8 cellular contexts compared by ENCODE assay signal in genomic region chr6:37314803-37315515, GRCh38. TPM values are rescaled to one million over a fixed set of nuclear protein-coding genes. Genes with fewer than 3 reads are reported as not detected.
DNase-seq lines count a peak whose midpoint lies in the region; ATAC-seq, FAIRE-seq and TF ChIP-seq lines count a peak whose summit lies in the region.

No MANE protein-coding gene starts in this region.

- WGBS in A549 (ENCODE audit: missing lambda C conversion rate), result 62% methylated on average over 11 of the region's 11 CpGs
- 66% methylated on average over 11 of the region's 11 CpGs for WGBS in hepatocyte (ENCODE audit: low lambda C conversion rate, missing lambda C conversion rate)

- no peaks in the 10 kb centered on the region for H3K79me2 ChIP-seq in hepatocyte

- H3K9me3 ChIP-seq in A549, result no peaks in the 10 kb centered on the region
- no peaks in the 10 kb centered on the region for H3K9me3 ChIP-seq in hepatocyte (ENCODE audit: low read depth)

- no peaks in the 10 kb centered on the region for H4K20me1 ChIP-seq in hepatocyte (ENCODE audit: insufficient read depth, poor library complexity, severe bottlenecking)

- TF ChIP-seq POLR2A in A549 (IDR thresholded peaks at IDR 0.05; ENCODE audit: low read length), result no peak

- ATAC-seq in A549 (peak; percentile 78 to 86; a peak in 5 of 6 replicates), HG02588 (IDR thresholded peaks at IDR 0.05; ENCODE audit: unreplicated experiment) (no peak)

- H3K36me3 ChIP-seq in hepatocyte (replicated peaks; ENCODE audit: insufficient read depth, low read depth), result no peaks in the 10 kb centered on the region

- no peak for TF ChIP-seq EP300 in A549 (IDR thresholded peaks at IDR 0.05)

- in situ Hi-C loops in GM13977 (cut with MboI; ENCODE audit: low pct_unique_long_range_greater_than_20kb, low sequenced_read_pairs, unreplicated experiment), result no loop called here

- no peaks in the 10 kb centered on the region for H3K27me3 ChIP-seq in hepatocyte

- H2AFZ ChIP-seq in hepatocyte, result no peak overlapping the region

- peak; percentile 36 to 57; a peak in 4 of 5 replicates for TF ChIP-seq RAD21 in A549 (conservative IDR thresholded peaks at IDR 0.05 in 1 of 2, IDR thresholded peaks at IDR 0.05 in 1 of 2)

- CTCF ChIA-PET in A549 (lab: Yijun Ruan, JAX), result interaction anchor here (0.5 to 3.7 kb wide), 10 partner anchors 8 to 1025 kb away, joined by 3 to 19 read pairs (median 6); no protein-coding TSS in a partner anchor

- H3K4me1 ChIP-seq in A549 (no peaks in the 10 kb centered on the region), hepatocyte (ENCODE audit: insufficient read depth) (peaks cover 17% of the 10 kb centered on the region)

- H3K27ac ChIP-seq in A549 (no peak overlapping the region), hepatocyte (peak overlapping the region; percentile 56)

- H3K4me2 ChIP-seq in A549 (no peak overlapping the region), hepatocyte (no peak overlapping the region)

- no peak overlapping the region for H3K4me3 ChIP-seq in A549
- no peak overlapping the region for H3K4me3 ChIP-seq in hepatocyte

- DNase-seq in A549 (ENCODE audit: low read depth in 1 of 2, low spot score in 1 of 2) (peak; percentile 22 to 38), GM13977 (ENCODE audit: low spot score) (peak; percentile 37), NCI-H82 treated with DMSO at 0.1 percent for 48 hours (lab: John Stamatoyannopoulos, UW; ENCODE audit: unreplicated experiment) (peak; percentile 43), hepatocyte (ENCODE audit: low spot score) (peak; percentile 85), NCI-H2081 treated with DMSO at 0.1 percent for 48 hours (lab: John Stamatoyannopoulos, UW) (no peak)
- peak; percentile 8 for DNase-seq in activated effector memory CD4-positive, alpha-beta T cell treated with Interleukin-2 at 50 U/mL for 16 hours
- peak; percentile 10 to 16 for DNase-seq in stimulated activated CD8-positive, alpha-beta memory T cell treated with anti-CD3 and anti-CD28 coated beads, Interleukin-15, amount 100 ng/mL, for 48 hours (ENCODE audit: low read depth in 2 of 2)

- peak; percentile 48 for TF ChIP-seq CTCF in A549 (IDR thresholded peaks at IDR 0.05)
- peak; percentile 69 for TF ChIP-seq CTCF in GM13977 (IDR thresholded peaks at IDR 0.05; ENCODE audit: extremely low read depth, insufficient read depth, missing control alignments)
- peak; percentile 66 for TF ChIP-seq CTCF in hepatocyte (IDR thresholded peaks at IDR 0.05; ENCODE audit: poor library complexity)

- H3K9me2 ChIP-seq in hepatocyte (replicated peaks; ENCODE audit: insufficient read depth), result no peaks in the 10 kb centered on the region

- POLR2A ChIA-PET in A549 (lab: Yijun Ruan, JAX), result no interaction called here

- no peak for FAIRE-seq in A549 (lab: Jason Lieb, UNC)

TF ChIP-seq in A549, 52 proteins besides CTCF, POLR2A, EP300 and RAD21:
- no peak for TF ChIP-seq TFCP2L1 (CRISPR knock-in tag; IDR thresholded peaks at IDR 0.05)
- TF ChIP-seq HOXB5 (CRISPR knock-in tag; IDR thresholded peaks at IDR 0.05), result peak; percentile 93
TF ChIP-seq in A549: peak in this region for 1.

RNA-seq across cellular contexts. Expression of gene RNF8, which starts 38.8 kb away (rescaled TPM):
- polyA plus RNA-seq in A549 (2011; rRNA removed), result 16.6 and 21.4 TPM in 2 replicates
- polyA plus RNA-seq in A549 (2012; cell fraction: cytosol; rRNA removed), result 10.5 and 12.6 TPM in 2 replicates
- 5.2 and 8.6 TPM in 2 replicates for polyA plus RNA-seq in A549 (2012; cell fraction: nucleus; rRNA removed)
- 19.6 to 22.0 TPM (median 21.1 TPM) in 3 replicates for polyA plus RNA-seq in A549 (2017; fragmentation: RNase III; extraction: RNeasy Plus Mini Kit Qiagen cat#74134 plus additional on column Dnase treatment)
- polyA minus RNA-seq in A549 (2011; rRNA and poly(A)+ RNA removed), result 4.5 and 5.8 TPM in 2 replicates
- 25.1 and 30.6 TPM in 2 replicates for total RNA-seq in hepatocyte
- 24.4 and 30.8 TPM in 2 replicates for polyA plus RNA-seq in hepatocyte

RNA-seq across cellular contexts. Expression of gene TMEM217, which starts 57.0 kb away (rescaled TPM):
- polyA plus RNA-seq in A549 (2011; rRNA removed) (1.4 and 1.6 TPM in 2 replicates), A549 (2017; fragmentation: RNase III; extraction: RNeasy Plus Mini Kit Qiagen cat#74134 plus additional on column Dnase treatment) (0.59 to 1.2 TPM (median 0.93 TPM) in 3 replicates), hepatocyte (2.1 and 4.8 TPM in 2 replicates)
- polyA plus RNA-seq in A549 (2012; cell fraction: cytosol; rRNA removed), result 0.31 and 0.32 TPM in 2 replicates
- polyA plus RNA-seq in A549 (2012; cell fraction: nucleus; rRNA removed), result 0.56 and 0.61 TPM in 2 replicates
- polyA minus RNA-seq in A549 (2011; rRNA and poly(A)+ RNA removed), result 0.45 and 0.83 TPM in 2 replicates
- total RNA-seq in hepatocyte, result 0.87 and 2.7 TPM in 2 replicates

RNA-seq across cellular contexts. Expression of gene TBC1D22B, which starts 57.4 kb away (rescaled TPM):
- polyA plus RNA-seq in A549 (2011; rRNA removed) (5.7 and 7.3 TPM in 2 replicates), A549 (2017; fragmentation: RNase III; extraction: RNeasy Plus Mini Kit Qiagen cat#74134 plus additional on column Dnase treatment) (5.7 to 6.6 TPM (median 6.4 TPM) in 3 replicates), hepatocyte (5.2 and 8.9 TPM in 2 replicates)
- 3.3 and 4.3 TPM in 2 replicates for polyA plus RNA-seq in A549 (2012; cell fraction: cytosol; rRNA removed)
- 3.4 and 5.5 TPM in 2 replicates for polyA plus RNA-seq in A549 (2012; cell fraction: nucleus; rRNA removed)
- polyA minus RNA-seq in A549 (2011; rRNA and poly(A)+ RNA removed), result 4.6 and 5.0 TPM in 2 replicates
- 8.2 and 9.0 TPM in 2 replicates for total RNA-seq in hepatocyte
